In the genomic region with DNA sequence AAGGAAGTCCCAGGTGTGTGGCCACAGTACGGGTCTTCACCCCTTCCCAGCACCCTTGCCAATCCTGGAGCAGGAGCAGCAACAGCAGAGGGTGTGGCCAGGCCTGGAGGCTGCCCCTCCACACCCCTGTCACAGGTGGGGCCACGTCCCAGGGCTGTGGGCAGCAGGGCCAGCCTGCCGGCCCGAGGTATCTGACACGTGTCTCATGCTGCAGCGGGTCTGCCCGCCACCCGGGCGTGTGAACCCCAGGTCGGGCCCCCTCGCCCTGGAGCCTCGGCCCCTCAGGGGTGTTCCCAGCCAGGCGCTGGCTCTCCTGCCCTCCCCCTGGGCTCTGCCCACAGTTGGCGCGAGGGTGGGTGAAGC, we compare ENCODE assay signal across 8 cellular contexts. TPM values are rescaled to one million over a fixed set of nuclear protein-coding genes. Genes with fewer than 3 reads are reported as not detected.
DNase-seq lines count a peak whose midpoint lies in the region; ATAC-seq, FAIRE-seq and TF ChIP-seq lines count a peak whose summit lies in the region.
"Not testable (repeated sequence)": the region's sequence is repeated elsewhere in the genome, so short reads cannot be mapped to it uniquely, and the experiment has no call there.

No MANE protein-coding gene starts in this region.

- TF ChIP-seq EP300 in HepG2 (IDR thresholded peaks at IDR 0.05; ENCODE audit: low read depth in 2 of 2, low read length in 2 of 2); HepG2 (CRISPR knock-in tag; IDR thresholded peaks at IDR 0.05; ENCODE audit: borderline replicate concordance): not testable (repeated sequence)

- FAIRE-seq in HepG2 (lab: Jason Lieb, UNC) = not testable (repeated sequence)
- FAIRE-seq in urothelium cell line (lab: Jason Lieb, UNC) = peak; percentile 67

- in situ Hi-C loops in HepG2 (cut with HindIII; ENCODE audit: extremely low pct_ligation_motif_present, low pct_unique_long_range_greater_than_20kb) = not testable (repeated sequence)

- not testable (repeated sequence) for H2AFZ ChIP-seq in HepG2 (ENCODE audit: low read length)

- H3K36me3 ChIP-seq in A673 (ENCODE audit: insufficient read depth, low read length, poor library complexity, severe bottlenecking); heart right ventricle; HepG2 (replicated peaks in 1 of 2; ENCODE audit: control insufficient read depth in 1 of 2, insufficient read depth in 2 of 2, low read length in 2 of 2); rectal smooth muscle tissue (ENCODE audit: control insufficient read depth, insufficient read depth, low read length); stomach smooth muscle (ENCODE audit: control insufficient read depth in 2 of 2, insufficient read depth in 2 of 2, low read length in 2 of 2): not testable (repeated sequence)

- not testable (repeated sequence) for TF ChIP-seq RAD21 in HepG2 (CRISPR knock-in tag; IDR thresholded peaks at IDR 0.05)

- H3K79me2 ChIP-seq in HepG2 (ENCODE audit: insufficient read depth, low read length) = peaks cover 27% of the 10 kb centered on the region

- not testable (repeated sequence) for H3K4me3 ChIP-seq in A673 (ENCODE audit: low read depth, low read length, poor library complexity, severe bottlenecking); HepG2 (replicated peaks in 1 of 3; ENCODE audit: insufficient read depth in 1 of 3, low read depth in 2 of 3, low read length in 3 of 3); rectal smooth muscle tissue (ENCODE audit: low read length)
- H3K4me3 ChIP-seq in heart right ventricle (peak overlapping the region in 2 of 10 donors; percentile 14 to 43), stomach smooth muscle (ENCODE audit: low read length in 2 of 2) (peak overlapping the region in 1 of 2 donors; percentile 62)

- peak; percentile 14 for ATAC-seq in esophagus mucosa
- ATAC-seq in heart right ventricle = peak in 6 of 8 donors; percentile 1 to 17 (median 11)
- not testable (repeated sequence) for ATAC-seq in HepG2

- not testable (repeated sequence) for H3K4me2 ChIP-seq in HepG2 (ENCODE audit: low read depth, low read length)

- POLR2A ChIA-PET in A673 (lab: Charles Lee; ENCODE audit: low non-redundant PET); RWPE1 (lab: Yijun Ruan, JAX; ENCODE audit: low non-redundant PET); HepG2 (lab: Yijun Ruan, JAX): not testable (repeated sequence)

- not testable (repeated sequence) for H3K9me3 ChIP-seq in A673 (ENCODE audit: low read depth, low read length, poor library complexity, severe bottlenecking); heart right ventricle; HepG2 (ENCODE audit: low read length); stomach smooth muscle (ENCODE audit: control insufficient read depth in 2 of 2, low read length in 2 of 2)

- CTCF ChIA-PET in A673 (lab: Charles Lee); RWPE1 (lab: Yijun Ruan, JAX); HepG2 (lab: Yijun Ruan, JAX; ENCODE audit: low intra/inter-chr PET ratio, low total read pairs): not testable (repeated sequence)

- 34 to 47% methylated on average over 7 to 11 of the region's 15 CpGs for WGBS in heart right ventricle, 2 donors
- WGBS in HepG2 (ENCODE audit: low lambda C conversion rate) = 98% methylated on average over 13 of the region's 15 CpGs

- TF ChIP-seq CTCF in A673 (conservative IDR thresholded peaks at IDR 0.05; ENCODE audit: low read depth, low read length); RWPE1 (conservative IDR thresholded peaks at IDR 0.05; ENCODE audit: low read depth); heart right ventricle (IDR thresholded peaks at IDR 0.05); HepG2 (CRISPR knock-in tag; IDR thresholded peaks at IDR 0.05): not testable (repeated sequence)

- peak overlapping the region; percentile 74 for H3K27ac ChIP-seq in A673 (ENCODE audit: low read depth, low read length, poor library complexity, severe bottlenecking)
- peak overlapping the region; percentile 93 for H3K27ac ChIP-seq in RWPE1
- H3K27ac ChIP-seq in heart right ventricle = peak overlapping the region in 9 of 10 donors; percentile 81 to 91 (median 86)
- H3K27ac ChIP-seq in HepG2 (ENCODE audit: extremely low read length, insufficient read depth, low read length) = not testable (repeated sequence)
- peak overlapping the region; percentile 94 for H3K27ac ChIP-seq in rectal smooth muscle tissue (ENCODE audit: low read depth, low read length)
- H3K27ac ChIP-seq in stomach smooth muscle (ENCODE audit: low read length) = peak overlapping the region; percentile 94

- H3K27me3 ChIP-seq in A673 (replicated peaks; ENCODE audit: insufficient read depth, low read depth, low read length, poor library complexity); heart right ventricle; HepG2 (ENCODE audit: control insufficient read depth in 1 of 2, insufficient read depth in 2 of 2, low read length in 2 of 2); rectal smooth muscle tissue (ENCODE audit: control insufficient read depth, insufficient read depth, low read length); stomach smooth muscle (ENCODE audit: control insufficient read depth in 1 of 2, insufficient read depth in 2 of 2, low read length in 2 of 2): not testable (repeated sequence)

- DNase-seq in A673 (ENCODE audit: low spot score); RWPE1 (ENCODE audit: low spot score); heart right ventricle; HepG2 (ENCODE audit: low spot score); urothelium cell line (ENCODE audit: low spot score): not testable (repeated sequence)

- intact Hi-C loops in A673 (cut with micrococcal nuclease; ENCODE audit: unreplicated experiment); heart right ventricle (cut with DNase I); HepG2 (cut with micrococcal nuclease; ENCODE audit: unreplicated experiment): not testable (repeated sequence)

- H3K9ac ChIP-seq in HepG2 (ENCODE audit: insufficient read depth, low read depth, low read length); rectal smooth muscle tissue (ENCODE audit: low read length): not testable (repeated sequence)
- H3K9ac ChIP-seq in stomach smooth muscle (ENCODE audit: low read length in 2 of 2) = peak overlapping the region; percentile 60 to 71

- H4K20me1 ChIP-seq in HepG2 (ENCODE audit: insufficient read depth, low read length) = peaks cover 22% of the 10 kb centered on the region; the same call in 1 of the 2 replicates

- BruUV-seq in A673 (replicated peaks; lab: Mats Ljungman, UMichigan); HepG2 (replicated peaks; lab: Mats Ljungman, UMichigan): not testable (repeated sequence)

- H3K4me1 ChIP-seq in A673 (ENCODE audit: insufficient read depth, low read length, poor library complexity, severe bottlenecking) (peaks cover 34% of the 10 kb centered on the region), heart right ventricle (peaks cover 27 to 75% (median 51%) of the 10 kb centered on the region in 9 donors), HepG2 (ENCODE audit: insufficient read depth, low read length) (peaks cover 12% of the 10 kb centered on the region), rectal smooth muscle tissue (ENCODE audit: control insufficient read depth, insufficient read depth, low read length) (peaks cover 40% of the 10 kb centered on the region), stomach smooth muscle (ENCODE audit: control insufficient read depth, insufficient read depth, low read length) (peaks cover 66% of the 10 kb centered on the region)

- not testable (repeated sequence) for TF ChIP-seq POLR2A in HepG2 (IDR thresholded peaks at IDR 0.05; ENCODE audit: insufficient read depth in 1 of 2, low read depth in 2 of 2, low read length in 2 of 2)

TF ChIP-seq in HepG2, 621 proteins besides CTCF, POLR2A, EP300 and RAD21:
- 0 out of 2 replicates have a peak, but pooled peaks have one; percentile 14 for TF ChIP-seq POLR2G (IDR thresholded peaks at IDR 0.05; ENCODE audit: low read depth, low read length)

RNA-seq across cellular contexts. Expression of gene RRN3, which starts 49.1 kb away (rescaled TPM):
- total RNA-seq in A673 (2021) = 37.4 and 39.3 TPM in 2 replicates
- total RNA-seq in esophagus mucosa = 16.5 TPM
- 10 to 100 TPM; 18.1 to 31.9 (median 24.7) TPM for total RNA-seq in heart right ventricle
- polyA plus RNA-seq in heart right ventricle = 10 to 100 TPM in 1 of 2 donors, 1 to 10 TPM in 1; 9.9 to 10.7 TPM
- total RNA-seq in HepG2 (2016; rRNA removed; fragmentation: Illumina TruSeq; extraction: Trizol) = 67.0 and 101 TPM in 2 replicates
- total RNA-seq in HepG2 (2016; cell fraction: cytosol; rRNA removed; fragmentation: Illumina TruSeq; extraction: Trizol; ENCODE audit: low read depth) = 4.5 and 7.2 TPM in 2 replicates
- 66.8 and 102 TPM in 2 replicates for total RNA-seq in HepG2 (2016; cell fraction: insoluble cytoplasmic fraction; rRNA removed; fragmentation: Illumina TruSeq; extraction: Trizol)
- total RNA-seq in HepG2 (2016; cell fraction: membrane; rRNA removed; fragmentation: Illumina TruSeq; extraction: Trizol) = 13.9 and 15.7 TPM in 2 replicates
- 48.4 and 52.4 TPM in 2 replicates for total RNA-seq in HepG2 (2016; cell fraction: nucleus; rRNA removed; fragmentation: Illumina TruSeq; extraction: Trizol)
- 43.5 and 45.8 TPM in 2 replicates for polyA plus RNA-seq in HepG2 (2011; rRNA removed)
- 20.4 and 34.2 TPM in 2 replicates for polyA plus RNA-seq in HepG2 (2011; cell fraction: cytosol; rRNA removed)
- polyA plus RNA-seq in HepG2 (2011; cell fraction: nucleus; rRNA removed) = 25.0 and 25.7 TPM in 2 replicates
- polyA plus RNA-seq in HepG2 (2012) = 38.3 and 41.0 TPM in 2 replicates
- polyA plus RNA-seq in HepG2 (2016; cell fraction: cytosol; fragmentation: Illumina TruSeq; extraction: Trizol; ENCODE audit: low read depth) = 1.9 and 2.1 TPM in 2 replicates
- polyA plus RNA-seq in HepG2 (2016; cell fraction: insoluble cytoplasmic fraction; fragmentation: Illumina TruSeq; extraction: Trizol; ENCODE audit: low read depth) = 73.5 and 79.0 TPM in 2 replicates
- polyA plus RNA-seq in HepG2 (2016; cell fraction: membrane; fragmentation: Illumina TruSeq; extraction: Trizol; ENCODE audit: low read depth) = 5.8 and 6.6 TPM in 2 replicates
- polyA plus RNA-seq in HepG2 (2016; cell fraction: nucleus; fragmentation: Illumina TruSeq; extraction: Trizol; ENCODE audit: insufficient read depth, low read depth) = 64.5 and 64.7 TPM in 2 replicates
- 42.6 and 47.9 TPM in 2 replicates for polyA minus RNA-seq in HepG2 (2011; rRNA and poly(A)+ RNA removed; ENCODE audit: low replicate concordance)
- polyA minus RNA-seq in HepG2 (2011; cell fraction: cytosol; rRNA and poly(A)+ RNA removed) = 36.9 and 45.0 TPM in 2 replicates
- polyA minus RNA-seq in HepG2 (2011; cell fraction: nucleus; rRNA and poly(A)+ RNA removed) = 42.0 and 45.3 TPM in 2 replicates
